ENCODE assay signal across 18 cellular contexts in genomic region chr5:145792840-145793239, GRCh38. TPM values are rescaled to one million over a fixed set of nuclear protein-coding genes. Genes with fewer than 3 reads are reported as not detected.
A peak's percentile ranks its signal among the peaks of the same experiment; 100 is the strongest.
DNase-seq lines count a peak whose midpoint lies in the region; ATAC-seq and TF ChIP-seq lines count a peak whose summit lies in the region.
"Had no signal": no experiment of that assay in that cellular context is flagged by ENCODE, and none has a peak within 500 bp of the region (broad histone marks: within the 10 kb centered on the region; RNA-seq: fewer than 3 reads in every experiment).

No MANE protein-coding gene starts in this region.

- H3K27ac Mint-ChIP-seq in WTC11 = no peak overlapping the region
- H3K27ac Mint-ChIP-seq: B cell; CD4-positive, alpha-beta memory T cell; HFFc6; IgD-negative memory B cell had no signal

- DNase-seq in Right ventricle myocardium inferior (ENCODE audit: missing footprints) = no peak
- no peak for DNase-seq in right atrium auricular region (ENCODE audit: low spot score)
- no peak for DNase-seq in WTC11 (ENCODE audit: low spot score)
- DNase-seq in heart right ventricle = peak in 1 of 2 donors; percentile 9
- peak; percentile 20 to 23 for DNase-seq in lung microvascular endothelial cell (ENCODE audit: low read depth in 2 of 2)
- DNase-seq in activated gamma-delta T cell (lab: John Stamatoyannopoulos, UW) = no peak
- DNase-seq in mucosa of gallbladder (ENCODE audit: low spot score) = no peak
- no peak for DNase-seq in C1 segment of cervical spinal cord (lab: John Stamatoyannopoulos, UW)
- DNase-seq: 8988T; ACHN; CD4-positive, alpha-beta memory T cell; DMS79 treated with DMSO at 0.1 percent for 48 hours; EL; HCEC 1CT; HFFc6 had no signal

- H3K4me3 ChIP-seq in right atrium auricular region (no peak overlapping the region), heart right ventricle (no peak overlapping the region)

- no peaks in the 10 kb centered on the region for H3K36me3 Mint-ChIP-seq in WTC11

- CTCF ChIA-PET in WTC11 (lab: Charles Lee) = interaction anchor here (1.3 to 2.1 kb wide), 4 partner anchors 10 to 447 kb away, joined by 3 to 6 read pairs (median 4); no protein-coding TSS in a partner anchor

- H3K36me3 ChIP-seq in right atrium auricular region = peaks cover 13% of the 10 kb centered on the region
- H3K36me3 ChIP-seq in heart right ventricle = peaks cover 0 to 11% (median 0%) of the 10 kb centered on the region in 9 donors

- intact Hi-C loops in Right ventricle myocardium inferior (cut with DNase I) = no loop called here
- intact Hi-C loops in heart right ventricle (cut with DNase I) = no loop called here

- no peaks in the 10 kb centered on the region for H3K27me3 Mint-ChIP-seq in WTC11 (ENCODE audit: low read depth)
- H3K27me3 Mint-ChIP-seq: B cell; CD4-positive, alpha-beta memory T cell; IgD-negative memory B cell had no signal

- H3K27me3 ChIP-seq in right atrium auricular region (no peaks in the 10 kb centered on the region), heart right ventricle (no peaks in the 10 kb centered on the region)

- ATAC-seq in Right ventricle myocardium inferior = peak; percentile 62
- ATAC-seq in WTC11 = peak; percentile 40; the same call in 1 of the 2 replicates
- peak in 6 of 8 donors; percentile 24 to 71 (median 51) for ATAC-seq in heart right ventricle

- H3K9me3 Mint-ChIP-seq in WTC11 = no peaks in the 10 kb centered on the region
- H3K9me3 Mint-ChIP-seq: HFFc6 had no signal

- no peak overlapping the region for H3K4me3 Mint-ChIP-seq in WTC11
- H3K4me3 Mint-ChIP-seq: B cell; CD4-positive, alpha-beta memory T cell; HFFc6; IgD-negative memory B cell had no signal

- 38 to 55% methylated on average over 3 of the region's 3 CpGs for WGBS in heart right ventricle, 2 donors

- H3K27ac ChIP-seq in right atrium auricular region (no peak overlapping the region), heart right ventricle (peak overlapping the region in 2 of 10 donors; percentile 19 to 42)
- H3K27ac ChIP-seq: C4-2B had no signal

- H3K4me1 Mint-ChIP-seq in WTC11 = peaks cover 17% of the 10 kb centered on the region
- H3K4me1 Mint-ChIP-seq: B cell; CD4-positive, alpha-beta memory T cell; IgD-negative memory B cell had no signal

- TF ChIP-seq CTCF in right atrium auricular region (IDR thresholded peaks at IDR 0.05) (no peak), WTC11 (IDR thresholded peaks at IDR 0.05) (no peak), heart right ventricle (IDR thresholded peaks at IDR 0.05) (no peak)

- H3K4me1 ChIP-seq in right atrium auricular region (no peaks in the 10 kb centered on the region), heart right ventricle (peaks cover 0 to 19% (median 7%) of the 10 kb centered on the region in 9 donors)

- H3K9me3 ChIP-seq in right atrium auricular region = no peaks in the 10 kb centered on the region
- no peaks in the 10 kb centered on the region for H3K9me3 ChIP-seq in heart right ventricle

- POLR2A ChIA-PET in WTC11 (lab: Charles Lee) = no interaction called here

TF ChIP-seq in WTC11, 78 proteins besides CTCF, POLR2A, EP300 and RAD21 (continues in another document):
- TF ChIP-seq TEAD4 (CRISPR knock-in tag; IDR thresholded peaks at IDR 0.05) = no peak
- TF ChIP-seq ZNF121 (CRISPR knock-in tag; IDR thresholded peaks at IDR 0.05) = no peak
- no peak for TF ChIP-seq GTF2I (CRISPR knock-in tag; conservative IDR thresholded peaks at IDR 0.05)
- TF ChIP-seq ZNF317 (CRISPR knock-in tag; IDR thresholded peaks at IDR 0.05; ENCODE audit: borderline replicate concordance, low read depth) = no peak
- no peak for TF ChIP-seq USF2 (CRISPR knock-in tag; IDR thresholded peaks at IDR 0.05)
- TF ChIP-seq ZNF138 (CRISPR knock-in tag; conservative IDR thresholded peaks at IDR 0.05) = no peak
- no peak for TF ChIP-seq ZNF396 (CRISPR knock-in tag; IDR thresholded peaks at IDR 0.05; ENCODE audit: borderline replicate concordance)
- TF ChIP-seq TEAD1 (CRISPR knock-in tag; IDR thresholded peaks at IDR 0.05) = no peak
- TF ChIP-seq GABPB1 (CRISPR knock-in tag; IDR thresholded peaks at IDR 0.05) = no peak
- TF ChIP-seq ESRRA (CRISPR knock-in tag; IDR thresholded peaks at IDR 0.05; ENCODE audit: borderline replicate concordance) = no peak
- TF ChIP-seq PREB (CRISPR knock-in tag; IDR thresholded peaks at IDR 0.05; ENCODE audit: borderline replicate concordance) = no peak
- no peak for TF ChIP-seq AFF4 (CRISPR knock-in tag; IDR thresholded peaks at IDR 0.05; ENCODE audit: borderline replicate concordance)
- no peak for TF ChIP-seq ZNF281 (CRISPR knock-in tag; IDR thresholded peaks at IDR 0.05)

RNA-seq across cellular contexts. Expression of gene PRELID2, which starts 42.3 kb away (rescaled TPM):
- 33.2 TPM for total RNA-seq in Right ventricle myocardium inferior
- 10 to 100 TPM; 13.9 to 37.6 TPM for total RNA-seq in right atrium auricular region
- 10.0 to 16.2 TPM (median 14.5 TPM) in 3 replicates for total RNA-seq in WTC11 (2021)
- total RNA-seq in heart right ventricle = 10 to 100 TPM in 8 of 10 donors, 1 to 10 TPM in 2; 6.8 to 83.7 (median 13.7) TPM
- polyA plus RNA-seq in heart right ventricle = 1 to 10 TPM; 1.2 to 7.2 TPM
- total RNA-seq in lung microvascular endothelial cell = 18.7 and 24.4 TPM in 2 replicates
- total RNA-seq in mucosa of gallbladder = 58.1 TPM

Comparison
In these comparisons a context has a peak if more than half of its experiments do, and no peak if none do; other contexts are left out.
1. DNase-seq: peak in lung microvascular endothelial cell (2 of 2); none in Right ventricle myocardium inferior (single experiment), right atrium auricular region (single experiment), WTC11 (single experiment), activated gamma-delta T cell (single experiment), mucosa of gallbladder (single experiment) and C1 segment of cervical spinal cord (0 of 14).
2. Peak in every context shown above with its lines, with median percentiles within 50 percentile points of each other: ATAC-seq.